In genomic region chr1:35511305-35511704, GRCh38 we compare ENCODE assay signal across 28 cellular contexts.
"Had no signal": no experiment of that assay in that cellular context is flagged by ENCODE, and none has a peak within 500 bp of the region (broad histone marks: within the 10 kb centered on the region; RNA-seq: fewer than 3 reads in every experiment).

No MANE protein-coding gene starts in this region.

- H3K27me3 ChIP-seq: colonic mucosa, dorsolateral prefrontal cortex, esophagus muscularis mucosa, esophagus squamous epithelium, foreskin keratinocyte, gastrocnemius medialis, gastroesophageal sphincter, heart left ventricle, heart right ventricle had no signal

- H3K27me3 Mint-ChIP-seq: dendritic cell treated with granulocyte-macrophage colony-stimulating factor and Interleukin-4, amounts not matched to agents 40 ng/mL and 50 ng/mL, for 4 days; effector memory CD8-positive, alpha-beta T cell had no signal

- DNase-seq: colonic mucosa; cortex of kidney; dermis blood vessel endothelial cell; dorsolateral prefrontal cortex; effector CD4-positive, alpha-beta T cell; effector CD8-positive, alpha-beta T cell; effector memory CD8-positive, alpha-beta T cell; endodermal cell; erythroblast; esophagus squamous epithelium; foreskin fibroblast; foreskin keratinocyte; foreskin melanocyte; gastrocnemius medialis; glutamatergic neuron; head of caudate nucleus; heart left ventricle; heart right ventricle had no signal

- H3K4me3 ChIP-seq: colonic mucosa, coronary artery, dorsolateral prefrontal cortex, esophagus muscularis mucosa, esophagus squamous epithelium, gastrocnemius medialis, gastroesophageal sphincter, heart left ventricle, heart right ventricle had no signal

- H3K9me3 ChIP-seq: colonic mucosa, esophagus squamous epithelium, gastrocnemius medialis had no signal

- H3K27ac Mint-ChIP-seq: dendritic cell treated with granulocyte-macrophage colony-stimulating factor and Interleukin-4, amounts not matched to agents 40 ng/mL and 50 ng/mL, for 4 days; effector memory CD8-positive, alpha-beta T cell; endodermal cell had no signal

- FAIRE-seq: colon, endometrium, endothelial cell of umbilical vein, frontal cortex had no signal

- H3K4me1 ChIP-seq: colonic mucosa, foreskin keratinocyte had no signal

- H3K27ac ChIP-seq: colonic mucosa, coronary artery, dorsolateral prefrontal cortex, epithelial cell of prostate, esophagus muscularis mucosa, esophagus squamous epithelium, foreskin keratinocyte, gastrocnemius medialis, gastroesophageal sphincter, heart left ventricle, heart right ventricle had no signal

- H3K4me3 Mint-ChIP-seq: dendritic cell treated with granulocyte-macrophage colony-stimulating factor and Interleukin-4, amounts not matched to agents 40 ng/mL and 50 ng/mL, for 4 days; effector memory CD8-positive, alpha-beta T cell; endodermal cell had no signal

- ATAC-seq: effector memory CD8-positive, alpha-beta T cell; esophagus mucosa; foreskin keratinocyte; gastrocnemius medialis; gastroesophageal sphincter; heart left ventricle; heart right ventricle had no signal

- H3K36me3 ChIP-seq: colonic mucosa, gastrocnemius medialis had no signal
